Comparison of ENCODE assay signal across 9 cellular contexts in the genomic region with DNA sequence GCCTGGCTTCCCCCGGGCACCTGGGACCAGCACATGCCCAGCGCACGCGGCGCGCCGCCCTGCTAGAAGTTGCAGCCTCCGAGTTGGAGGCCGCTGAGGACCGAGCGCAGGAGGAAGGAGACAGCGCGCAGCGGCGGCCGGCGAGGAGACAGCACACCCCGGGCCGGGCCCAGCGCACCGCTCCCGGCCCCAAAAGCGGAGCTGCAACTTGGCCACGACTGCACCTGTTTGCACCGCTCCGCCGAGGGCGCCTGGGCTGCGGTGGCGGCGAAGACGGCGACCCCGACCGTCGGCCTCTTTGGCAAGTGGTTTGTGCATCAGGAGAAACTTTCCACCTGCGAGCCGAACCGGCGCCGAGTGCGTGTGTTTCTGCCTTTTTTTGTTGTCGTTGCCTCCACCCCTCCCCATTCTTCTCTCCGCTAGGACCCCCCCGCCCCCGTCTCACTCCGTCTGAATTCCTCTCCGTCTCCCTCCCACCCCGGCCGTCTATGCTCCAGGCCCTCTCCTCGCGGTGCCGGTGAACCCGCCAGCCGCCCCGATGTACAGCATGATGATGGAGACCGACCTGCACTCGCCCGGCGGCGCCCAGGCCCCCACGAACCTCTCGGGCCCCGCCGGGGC. TPM values are rescaled to one million over a fixed set of nuclear protein-coding genes. Genes with fewer than 3 reads are reported as not detected.
DNase-seq lines count a peak whose midpoint lies in the region; ATAC-seq and TF ChIP-seq lines count a peak whose summit lies in the region.
"Had no signal": no experiment of that assay in that cellular context is flagged by ENCODE, and none has a peak within 500 bp of the region (broad histone marks: within the 10 kb centered on the region; RNA-seq: fewer than 3 reads in every experiment).

A gene (plus strand): TSS at position 29 of the 621 bp plus-strand sequence. CDS start 510 bp downstream, at position 539.

- peaks cover 12% of the 10 kb centered on the region for H3K36me3 Mint-ChIP-seq in stimulated activated naive CD8-positive, alpha-beta T cell treated with anti-CD3 and anti-CD28 coated beads, Interleukin-15, Interleukin-2, amounts not matched to agents 100 ng/mL and 50 ng/mL, for 24 hours (ENCODE audit: low read depth)
- peaks cover 13 to 19% (median 15%) of the 10 kb centered on the region in 3 donors for H3K36me3 Mint-ChIP-seq in naive thymus-derived CD8-positive, alpha-beta T cell

- peaks cover 14% of the 10 kb centered on the region for H3K4me1 ChIP-seq in vagina

- ATAC-seq in stimulated activated naive CD8-positive, alpha-beta T cell treated with anti-CD3 and anti-CD28 coated beads, Interleukin-15, Interleukin-2, amounts not matched to agents 100 U/mL and 50 U/mL, for 24 hours: no peak
- ATAC-seq in naive thymus-derived CD8-positive, alpha-beta T cell: peak in 1 of 2 donors; percentile 27

- peak within 1 kb of the TSS; percentile 32 for H3K4me3 Mint-ChIP-seq in stimulated activated naive CD8-positive, alpha-beta T cell treated with anti-CD3 and anti-CD28 coated beads, Interleukin-15, Interleukin-2, amounts not matched to agents 100 ng/mL and 50 ng/mL, for 24 hours
- H3K4me3 Mint-ChIP-seq in naive thymus-derived CD8-positive, alpha-beta T cell: peak within 1 kb of the TSS; percentile 42 to 80 (median 64)

- intact Hi-C loops in vagina (cut with DNase I): no loop called here

- no peak within 1 kb of the TSS for H3K27ac Mint-ChIP-seq in stimulated activated naive CD8-positive, alpha-beta T cell treated with anti-CD3 and anti-CD28 coated beads, Interleukin-15, Interleukin-2, amounts not matched to agents 100 ng/mL and 50 ng/mL, for 24 hours
- H3K27ac Mint-ChIP-seq in naive thymus-derived CD8-positive, alpha-beta T cell: peak within 1 kb of the TSS in 1 of 10 donors; percentile 85

- no peak for DNase-seq in stimulated activated naive CD8-positive, alpha-beta T cell treated with anti-CD3 and anti-CD28 coated beads, Interleukin-15, Interleukin-2, amounts not matched to agents 100 U/mL and 50 U/mL, for 24 hours
- DNase-seq in astrocyte of the cerebellum (ENCODE audit: low read depth): no peak
- DNase-seq in naive thymus-derived CD8-positive, alpha-beta T cell: peak in 2 of 10 donors; percentile 13 to 18
- DNase-seq in vagina (ENCODE audit: extremely low spot score in 2 of 2): no peak
- DNase-seq in NCI-H524 treated with DMSO at 0.1 percent for 48 hours (lab: John Stamatoyannopoulos, UW): no peak
- no peak for DNase-seq in 8988T
- no peak for DNase-seq in RKO (ENCODE audit: low spot score)

- H3K4me3 ChIP-seq in astrocyte of the cerebellum (ENCODE audit: low read depth, low read length) (peak within 1 kb of the TSS; percentile 33), vagina (peak within 1 kb of the TSS; percentile 21 to 34)

- TF ChIP-seq POLR2A in vagina (IDR thresholded peaks at IDR 0.05): no peak

- H3K9me3 ChIP-seq in vagina: no peaks in the 10 kb centered on the region

- peaks cover 19% of the 10 kb centered on the region for H3K4me1 Mint-ChIP-seq in stimulated activated naive CD8-positive, alpha-beta T cell treated with anti-CD3 and anti-CD28 coated beads, Interleukin-15, Interleukin-2, amounts not matched to agents 100 ng/mL and 50 ng/mL, for 24 hours (ENCODE audit: low read depth)
- peaks cover 6 to 21% (median 20%) of the 10 kb centered on the region in 4 donors for H3K4me1 Mint-ChIP-seq in naive thymus-derived CD8-positive, alpha-beta T cell

- TF ChIP-seq CTCF in astrocyte of the cerebellum (IDR thresholded peaks at IDR 0.05; ENCODE audit: low read depth, low read length, missing control alignments) (no peak), vagina (IDR thresholded peaks at IDR 0.05) (no peak)

- in situ Hi-C loops in astrocyte of the cerebellum (cut with HindIII; ENCODE audit: low sequenced_read_pairs): no loop called here

- peaks cover 23% of the 10 kb centered on the region for H3K27me3 ChIP-seq in vagina

- POLR2A ChIA-PET in naive thymus-derived CD8-positive, alpha-beta T cell (lab: Charles Lee): no interaction called here

- peaks cover 74% of the 10 kb centered on the region for H3K27me3 Mint-ChIP-seq in stimulated activated naive CD8-positive, alpha-beta T cell treated with anti-CD3 and anti-CD28 coated beads, Interleukin-15, Interleukin-2, amounts not matched to agents 100 ng/mL and 50 ng/mL, for 24 hours
- H3K27me3 Mint-ChIP-seq in naive thymus-derived CD8-positive, alpha-beta T cell: peaks cover 31 to 66% (median 57%) of the 10 kb centered on the region in 5 donors

- peaks cover 7% of the 10 kb centered on the region for H3K9me3 Mint-ChIP-seq in stimulated activated naive CD8-positive, alpha-beta T cell treated with anti-CD3 and anti-CD28 coated beads, Interleukin-15, Interleukin-2, amounts not matched to agents 100 ng/mL and 50 ng/mL, for 24 hours
- H3K9me3 Mint-ChIP-seq in naive thymus-derived CD8-positive, alpha-beta T cell: peaks cover 0 to 47% (median 13%) of the 10 kb centered on the region in 9 donors

- H3K27ac ChIP-seq in vagina: no peak within 1 kb of the TSS

- H3K36me3 ChIP-seq in vagina: no peaks in the 10 kb centered on the region

RNA-seq across cellular contexts. Expression of the gene that starts here (rescaled TPM):
- not detected for total RNA-seq in naive thymus-derived CD8-positive, alpha-beta T cell
- not detected for polyA plus RNA-seq in naive thymus-derived CD8-positive, alpha-beta T cell
- total RNA-seq in vagina: not detected
- total RNA-seq: aorta had no signal
- polyA plus RNA-seq: aorta had no signal
